ENCODE assay signal across 11 cellular contexts in the genomic region with DNA sequence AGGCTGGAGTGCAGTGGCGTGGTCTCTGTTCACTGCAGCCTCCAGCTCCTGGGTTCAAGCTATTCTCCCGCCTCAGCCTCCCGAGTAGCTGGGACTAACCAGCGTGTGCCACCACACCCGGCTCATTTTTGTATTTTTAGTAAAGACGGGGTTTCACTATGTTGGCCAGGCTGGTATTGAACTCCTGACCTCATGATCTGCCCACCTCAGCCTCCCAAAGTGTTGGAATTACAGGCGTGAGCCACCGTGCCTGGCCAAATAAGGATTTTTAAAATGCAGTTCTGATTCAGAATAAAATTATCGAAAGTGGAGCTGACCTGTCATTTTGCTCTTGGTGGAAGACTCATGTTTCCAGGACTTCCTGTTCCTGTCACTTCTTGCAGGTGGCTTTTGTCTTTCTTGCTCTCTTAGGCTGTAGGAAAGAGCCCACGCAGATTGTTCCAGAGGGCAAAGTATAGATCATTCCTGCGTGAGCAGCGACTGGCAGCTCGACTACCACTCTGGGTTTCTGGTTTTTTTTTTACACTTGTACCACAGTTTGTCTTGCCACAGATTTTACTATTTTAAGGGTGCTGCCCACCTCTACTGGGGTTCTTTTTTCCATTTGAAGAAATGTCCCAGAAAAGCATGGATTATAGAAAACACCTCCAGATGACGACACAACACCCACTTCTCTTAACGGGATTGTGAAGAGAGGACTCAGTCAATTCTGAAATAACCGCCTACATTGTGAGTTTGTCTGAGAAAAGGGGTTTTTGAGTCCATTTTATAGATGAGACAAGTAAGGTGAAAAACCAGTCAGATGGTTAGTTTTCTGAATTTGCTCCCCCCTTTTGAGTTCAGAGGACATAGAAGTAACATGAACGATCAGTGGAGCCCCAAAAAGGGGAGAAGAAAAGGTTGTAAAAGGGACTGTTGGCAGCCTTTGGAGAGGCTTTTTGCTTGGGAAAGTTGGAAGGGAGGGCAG. TPM values are rescaled to one million over a fixed set of nuclear protein-coding genes. Genes with fewer than 3 reads are reported as not detected.
DNase-seq lines count a peak whose midpoint lies in the region; ATAC-seq, FAIRE-seq and TF ChIP-seq lines count a peak whose summit lies in the region.
"Had no signal": no experiment of that assay in that cellular context is flagged by ENCODE, and none has a peak within 500 bp of the region (broad histone marks: within the 10 kb centered on the region; RNA-seq: fewer than 3 reads in every experiment).

No MANE protein-coding gene starts in this region.

- no TSS peak for BruUV-seq in K562 (replicated peaks; lab: Mats Ljungman, UMichigan)

- peaks cover 3% of the 10 kb centered on the region for H3K9me1 ChIP-seq in K562 (ENCODE audit: control insufficient read depth, insufficient read depth, low read length)

- POLR2A ChIA-PET in activated CD4-positive, alpha-beta T cell treated with anti-CD3 and anti-CD28 coated beads, Interleukin-2, amount 10 ng/mL, durations not matched to agents 7 days and 5 days (lab: Charles Lee), result no interaction called here
- POLR2A ChIA-PET in K562 (lab: Yijun Ruan, JAX), result interaction anchor here (0.7 to 1.7 kb wide), 7 partner anchors 12 to 542 kb away, joined by 3 to 8 read pairs (median 3); no protein-coding TSS in a partner anchor

- no peaks in the 10 kb centered on the region for H3K9me3 ChIP-seq in Loucy (ENCODE audit: insufficient read depth, low read depth, low read length)
- no peaks in the 10 kb centered on the region for H3K9me3 ChIP-seq in K562 (replicated peaks; ENCODE audit: control insufficient read depth, insufficient read depth, low read depth, low read length)
- H3K9me3 ChIP-seq in small intestine (ENCODE audit: control insufficient read depth, low read depth), result no peaks in the 10 kb centered on the region
- H3K9me3 ChIP-seq: A549, ascending aorta had no signal

- ATAC-seq in K562, result no peak
- ATAC-seq in HG03095 (IDR thresholded peaks at IDR 0.05; ENCODE audit: unreplicated experiment), result no peak
- ATAC-seq: Panc1 had no signal

- H2AFZ ChIP-seq in Loucy (ENCODE audit: low read length), result no peak overlapping the region
- no peak overlapping the region for H2AFZ ChIP-seq in K562 (ENCODE audit: low read depth, low read length)

- FAIRE-seq in K562 (lab: Jason Lieb, UNC), result no peak
- FAIRE-seq in small intestine (lab: Jason Lieb, UNC), result no peak
- FAIRE-seq: A549 had no signal

- 75% methylated on average over 17 of the region's 17 CpGs for WGBS in K562 (ENCODE audit: insufficient coverage, low coverage, missing lambda C conversion rate)
- 36 to 64% (median 38%) methylated on average over 17 of the region's 17 CpGs for WGBS in small intestine, 3 donors

- no peak for TF ChIP-seq CTCF in Loucy (conservative IDR thresholded peaks at IDR 0.05; ENCODE audit: low read length)
- TF ChIP-seq CTCF in K562 (IDR thresholded peaks at IDR 0.05 in 2 of 3, conservative IDR thresholded peaks at IDR 0.05 in 1 of 3; ENCODE audit: insufficient read depth in 2 of 3, low read depth in 1 of 3, low read length in 3 of 3), result no peak

- peak overlapping the region; percentile 91 for H3K4me2 ChIP-seq in Loucy (ENCODE audit: low read depth, low read length, poor library complexity, severe bottlenecking)
- H3K4me2 ChIP-seq in K562 (ENCODE audit: insufficient read depth, low read length), result no peak overlapping the region
- H3K4me2 ChIP-seq: A549 had no signal

- TF ChIP-seq RAD21 in K562 (CRISPR knock-in tag; conservative IDR thresholded peaks at IDR 0.05 in 1 of 2, IDR thresholded peaks at IDR 0.05 in 1 of 2), result no peak

- H3K36me3 Mint-ChIP-seq in activated CD4-positive, alpha-beta T cell treated with anti-CD3 and anti-CD28 coated beads, Interleukin-2, amount 10 ng/mL, durations not matched to agents 7 days and 5 days (ENCODE audit: low read depth), result peaks cover 45% of the 10 kb centered on the region

- H3K27me3 ChIP-seq in Loucy (ENCODE audit: insufficient read depth, low read length, poor library complexity, severe bottlenecking) (no peaks in the 10 kb centered on the region), K562 (ENCODE audit: control insufficient read depth in 2 of 2, insufficient read depth in 2 of 2, low read length in 2 of 2) (no peaks in the 10 kb centered on the region), small intestine (ENCODE audit: control insufficient read depth in 2 of 2, insufficient read depth in 2 of 2, low read length in 2 of 2) (no peaks in the 10 kb centered on the region)
- H3K27me3 ChIP-seq: ascending aorta had no signal

- H3K27me3 Mint-ChIP-seq in activated CD4-positive, alpha-beta T cell treated with anti-CD3 and anti-CD28 coated beads, Interleukin-2, amount 10 ng/mL, durations not matched to agents 7 days and 5 days, result no peaks in the 10 kb centered on the region

- H3K9ac ChIP-seq in Loucy (ENCODE audit: low read depth, low read length, poor library complexity, severe bottlenecking), result peak overlapping the region; percentile 84
- no peak overlapping the region for H3K9ac ChIP-seq in K562 (ENCODE audit: insufficient read depth in 1 of 2, low read depth in 2 of 2, low read length in 2 of 2)

- H3K27ac ChIP-seq in K562 (ENCODE audit: extremely low read depth, low read depth, low read length), result no peak overlapping the region
- H3K27ac ChIP-seq in small intestine (ENCODE audit: low read depth in 1 of 2, low read length in 1 of 2), result no peak overlapping the region
- H3K27ac ChIP-seq: A549, ascending aorta had no signal

- in situ Hi-C loops in K562 (cut with MboI), result no loop called here

- H3K79me2 ChIP-seq in Loucy (ENCODE audit: insufficient read depth, low read length) (peaks cover 97% of the 10 kb centered on the region), K562 (ENCODE audit: control insufficient read depth, insufficient read depth, low read length) (peaks cover 97% of the 10 kb centered on the region)

- no peaks in the 10 kb centered on the region for H3K9me2 ChIP-seq in Loucy (replicated peaks; ENCODE audit: low read depth, low read length)

- peak overlapping the region; percentile 100 for H3K27ac Mint-ChIP-seq in activated CD4-positive, alpha-beta T cell treated with anti-CD3 and anti-CD28 coated beads, Interleukin-2, amount 10 ng/mL, durations not matched to agents 7 days and 5 days

- no peak for DNase-seq in activated CD4-positive, alpha-beta T cell treated with anti-CD3 and anti-CD28 coated beads, Interleukin-2, amount 10 ng/mL, durations not matched to agents 7 days and 5 days
- no peak for DNase-seq in activated CD4-positive, alpha-beta T cell treated with anti-CD3 and anti-CD28 coated beads, Interleukin-2, amount 50 U/mL, for 1 hour
- DNase-seq in K562 (ENCODE audit: extremely low read depth in 1 of 4, low spot score in 3 of 4) (no peak), small intestine (peak; percentile 40), kidney glomerular epithelial cell (lab: John Stamatoyannopoulos, UW) (no peak), NOMO-1 (lab: John Stamatoyannopoulos, UW; ENCODE audit: unreplicated experiment in 2 of 2) (no peak)

- H3K4me3 Mint-ChIP-seq in activated CD4-positive, alpha-beta T cell treated with anti-CD3 and anti-CD28 coated beads, Interleukin-2, amount 10 ng/mL, durations not matched to agents 7 days and 5 days, result peak overlapping the region; percentile 99

- H3F3A ChIP-seq in Loucy (ENCODE audit: low read depth), result peaks cover 5% of the 10 kb centered on the region; the same call in 1 of the 2 replicates

- H4K20me1 ChIP-seq in Loucy (ENCODE audit: insufficient read depth, low read length, poor library complexity, severe bottlenecking), result peaks cover 96% of the 10 kb centered on the region
- peaks cover 48% of the 10 kb centered on the region for H4K20me1 ChIP-seq in K562 (replicated peaks; ENCODE audit: control insufficient read depth, insufficient read depth, low read length)

- peaks cover 76% of the 10 kb centered on the region for H3K4me1 ChIP-seq in Loucy (ENCODE audit: insufficient read depth, low read length, poor library complexity, severe bottlenecking)
- peaks cover 22 to 51% of the 10 kb centered on the region in 2 experiments for H3K4me1 ChIP-seq in K562 (replicated peaks in 1 of 2; ENCODE audit: control insufficient read depth in 2 of 2, insufficient read depth in 2 of 2, low read length in 2 of 2)
- peaks cover 16 to 28% of the 10 kb centered on the region in 2 donors for H3K4me1 ChIP-seq in small intestine (ENCODE audit: control insufficient read depth in 2 of 2, insufficient read depth in 1 of 2, low read depth in 1 of 2, low read length in 1 of 2)

- intact Hi-C loops in K562 (cut with micrococcal nuclease), result loop anchor here (1.0 to 10.0 kb wide), 5 partner anchors 45 to 951 kb away; no protein-coding TSS in a partner anchor

- TF ChIP-seq POLR2A in K562 (conservative IDR thresholded peaks at IDR 0.05), result no peak

- no peaks in the 10 kb centered on the region for H3K9me3 Mint-ChIP-seq in activated CD4-positive, alpha-beta T cell treated with anti-CD3 and anti-CD28 coated beads, Interleukin-2, amount 10 ng/mL, durations not matched to agents 7 days and 5 days

- H3K36me3 ChIP-seq in Loucy (ENCODE audit: insufficient read depth, low read length), result peaks cover 25% of the 10 kb centered on the region
- H3K36me3 ChIP-seq in K562 (ENCODE audit: control insufficient read depth, insufficient read depth, low read length), result peaks cover 31% of the 10 kb centered on the region; the same call in 2 of the 3 replicates
- no peaks in the 10 kb centered on the region for H3K36me3 ChIP-seq in small intestine (ENCODE audit: control insufficient read depth in 2 of 2, insufficient read depth in 2 of 2, low read length in 2 of 2)
- H3K36me3 ChIP-seq: ascending aorta had no signal

- CTCF ChIA-PET in activated CD4-positive, alpha-beta T cell treated with anti-CD3 and anti-CD28 coated beads, Interleukin-2, amount 10 ng/mL, durations not matched to agents 7 days and 5 days (lab: Charles Lee), result interaction anchor here (0.6 to 4.0 kb wide), 3 partner anchors 14 to 164 kb away, joined by 3 to 20 read pairs (median 3); no protein-coding TSS in a partner anchor
- CTCF ChIA-PET in K562 (lab: Yijun Ruan, JAX; ENCODE audit: low intra/inter-chr PET ratio), result no interaction called here

- H3K4me3 ChIP-seq in Loucy (ENCODE audit: low read length, poor library complexity, severe bottlenecking) (peak overlapping the region; percentile 81), K562 (no peak overlapping the region), small intestine (ENCODE audit: low read depth in 1 of 2, low read length in 2 of 2) (no peak overlapping the region)
- H3K4me3 ChIP-seq: A549, ascending aorta had no signal

- no peak for TF ChIP-seq EP300 in K562 (IDR thresholded peaks at IDR 0.05; ENCODE audit: low read length)

- peaks cover 90% of the 10 kb centered on the region for H3K4me1 Mint-ChIP-seq in activated CD4-positive, alpha-beta T cell treated with anti-CD3 and anti-CD28 coated beads, Interleukin-2, amount 10 ng/mL, durations not matched to agents 7 days and 5 days

RNA-seq across cellular contexts. Expression of a gene that starts 7.5 kb away (rescaled TPM):
- 10 to 100 TPM; 27.5 to 27.6 TPM for total RNA-seq in activated CD4-positive, alpha-beta T cell treated with anti-CD3 and anti-CD28 coated beads, Interleukin-2, amount 10 ng/mL, durations not matched to agents 7 days and 5 days
- total RNA-seq in K562 (2011; cell fraction: chromatin; rRNA removed; ENCODE audit: low replicate concordance), result 56.9 and 64.3 TPM in 2 replicates
- 33.0 and 36.0 TPM in 2 replicates for total RNA-seq in K562 (2011; cell fraction: nucleolus; rRNA removed)
- 32.8 and 33.1 TPM in 2 replicates for total RNA-seq in K562 (2011; cell fraction: nucleoplasm; rRNA removed)
- total RNA-seq in K562 (2014; rRNA removed) (15.5 and 17.4 TPM in 2 replicates), K562 (2014; rRNA removed; fragmentation: Illumina TruSeq; extraction: Trizol) (14.9 and 16.9 TPM in 2 replicates), K562 (2015; rRNA removed; fragmentation: Illumina TruSeq; extraction: Trizol) (16.1 and 16.5 TPM in 2 replicates), K562 (2021) (23.8 and 29.0 TPM in 2 replicates)
- polyA plus RNA-seq in K562 (2011; rRNA removed) (15.7 and 16.8 TPM in 2 replicates), K562 (2014; fragmentation: Illumina TruSeq; extraction: Trizol) (21.7 and 22.5 TPM in 2 replicates), K562 (2014; fragmentation: Nextera tagmentation; extraction: Ambion mirVana) (1 to 10 TPM; 5.0 to 6.7 TPM), K562 (2014; rRNA removed) (12.7 and 15.6 TPM in 2 replicates), small intestine (1 to 10 TPM; 4.9 to 8.0 (median 5.4) TPM)
- 13.0 and 13.9 TPM in 2 replicates for polyA plus RNA-seq in K562 (2011; cell fraction: cytosol; rRNA removed)
- 30.2 and 41.3 TPM in 2 replicates for polyA plus RNA-seq in K562 (2011; cell fraction: nucleus; rRNA removed)
- 14.1 and 15.7 TPM in 2 replicates for polyA plus RNA-seq in K562 (2012)
- polyA minus RNA-seq in K562 (2011; rRNA and poly(A)+ RNA removed), result 30.8 and 34.8 TPM in 2 replicates
- 17.8 and 22.9 TPM in 2 replicates for polyA minus RNA-seq in K562 (2011; cell fraction: cytosol; rRNA and poly(A)+ RNA removed)
- polyA minus RNA-seq in K562 (2011; cell fraction: nucleus; rRNA and poly(A)+ RNA removed), result 23.2 and 32.0 TPM in 2 replicates
